ENCODE assay signal across 7 cellular contexts in genomic region chrX:134806707-134807038, GRCh38. TPM values are rescaled to one million over a fixed set of nuclear protein-coding genes. Genes with fewer than 3 reads are reported as not detected.
A peak's percentile ranks its signal among the peaks of the same experiment; 100 is the strongest.
DNase-seq lines count a peak whose midpoint lies in the region; ATAC-seq and TF ChIP-seq lines count a peak whose summit lies in the region.

No MANE protein-coding gene starts in this region.

- H3K27me3 ChIP-seq in iPS-20b (ENCODE audit: insufficient read depth, low read length) = no peaks in the 10 kb centered on the region
- peaks cover 0 to 4% of the 10 kb centered on the region in 2 donors for H3K27me3 ChIP-seq in stomach smooth muscle (ENCODE audit: control insufficient read depth in 1 of 2, insufficient read depth in 2 of 2, low read length in 2 of 2)

- no peak for DNase-seq in HFFc6
- DNase-seq in activated CD8-positive, alpha-beta memory T cell treated with anti-CD3 and anti-CD28 coated beads for 24 hours = no peak

- H3K36me3 Mint-ChIP-seq in HFFc6 (ENCODE audit: low read depth) = no peaks in the 10 kb centered on the region
- peaks cover 12% of the 10 kb centered on the region for H3K36me3 Mint-ChIP-seq in activated T-helper 17 cell treated with anti-CD3 and anti-CD28 coated beads, Interleukin-2, amount 50 U/mL, for 72 hours (ENCODE audit: low read depth)

- H3K9ac ChIP-seq in iPS-20b (ENCODE audit: low read depth, low read length) = peak overlapping the region; percentile 65; the same call in 1 of the 2 replicates
- H3K9ac ChIP-seq in stomach smooth muscle (ENCODE audit: low read length in 2 of 2) = peak overlapping the region; percentile 82 to 84

- no peak for ATAC-seq in activated T-helper 17 cell treated with anti-CD3 and anti-CD28 coated beads, Interleukin-2, amount 50 U/mL, for 72 hours (replicated peaks)
- no peak for ATAC-seq in GM21723 (IDR thresholded peaks at IDR 0.05; ENCODE audit: unreplicated experiment)
- ATAC-seq in HG03469 (IDR thresholded peaks at IDR 0.05; ENCODE audit: unreplicated experiment) = no peak

- peaks cover 17% of the 10 kb centered on the region; the same call in 1 of the 2 replicates for H3K4me1 ChIP-seq in iPS-20b (ENCODE audit: insufficient read depth, low read length)
- no peaks in the 10 kb centered on the region for H3K4me1 ChIP-seq in stomach smooth muscle (ENCODE audit: control insufficient read depth, insufficient read depth, low read length)

- H3K27me3 Mint-ChIP-seq in HFFc6 (ENCODE audit: insufficient read depth) = no peaks in the 10 kb centered on the region; the same call in 1 of the 2 replicates
- H3K27me3 Mint-ChIP-seq in activated T-helper 17 cell treated with anti-CD3 and anti-CD28 coated beads, Interleukin-2, amount 50 U/mL, for 72 hours = no peaks in the 10 kb centered on the region

- peaks cover 8% of the 10 kb centered on the region; the same call in 1 of the 2 replicates for H3K4me1 Mint-ChIP-seq in HFFc6 (ENCODE audit: low read depth)
- H3K4me1 Mint-ChIP-seq in activated T-helper 17 cell treated with anti-CD3 and anti-CD28 coated beads, Interleukin-2, amount 50 U/mL, for 72 hours = peaks cover 11% of the 10 kb centered on the region

- no peaks in the 10 kb centered on the region for H3K9me3 Mint-ChIP-seq in HFFc6
- H3K9me3 Mint-ChIP-seq in activated T-helper 17 cell treated with anti-CD3 and anti-CD28 coated beads, Interleukin-2, amount 50 U/mL, for 72 hours = no peaks in the 10 kb centered on the region

- H3K4me3 Mint-ChIP-seq in HFFc6 = peak overlapping the region; percentile 96
- peak overlapping the region; percentile 89 for H3K4me3 Mint-ChIP-seq in activated T-helper 17 cell treated with anti-CD3 and anti-CD28 coated beads, Interleukin-2, amount 50 U/mL, for 72 hours

- H3K36me3 ChIP-seq in iPS-20b (ENCODE audit: insufficient read depth, low read depth, low read length) (no peaks in the 10 kb centered on the region), stomach smooth muscle (ENCODE audit: control insufficient read depth in 2 of 2, insufficient read depth in 2 of 2, low read length in 2 of 2) (no peaks in the 10 kb centered on the region)

- H3K27ac Mint-ChIP-seq in HFFc6 = peak overlapping the region; percentile 93
- H3K27ac Mint-ChIP-seq in activated T-helper 17 cell treated with anti-CD3 and anti-CD28 coated beads, Interleukin-2, amount 50 U/mL, for 72 hours = peak overlapping the region; percentile 95

- H3K4me3 ChIP-seq in iPS-20b (ENCODE audit: low read length) (peak overlapping the region; percentile 82; the same call in 1 of the 2 replicates), stomach smooth muscle (ENCODE audit: low read length in 2 of 2) (peak overlapping the region; percentile 82)

- H3K27ac ChIP-seq in iPS-20b (ENCODE audit: low read length) (peak overlapping the region; percentile 47), stomach smooth muscle (ENCODE audit: low read length) (peak overlapping the region; percentile 69)

- TF ChIP-seq CTCF in HFFc6 (IDR thresholded peaks at IDR 0.05) = no peak

- H3K9me3 ChIP-seq in iPS-20b (ENCODE audit: insufficient read depth, low read depth, low read length) = no peaks in the 10 kb centered on the region
- H3K9me3 ChIP-seq in stomach smooth muscle (ENCODE audit: control insufficient read depth in 2 of 2, low read length in 2 of 2) = no peaks in the 10 kb centered on the region

RNA-seq across cellular contexts. Expression of gene PABIR2, which starts 9.7 kb away (rescaled TPM):
- total RNA-seq in HFFc6 (2021; fragmentation: NEBNext Ultra II Directional; extraction: Animal tissue kit (Norgen Biotek cat#: 25700)) = 10 to 100 TPM; 18.8 to 26.3 (median 24.8) TPM
- 10 to 100 TPM; 46.1 to 52.1 TPM for total RNA-seq in activated T-helper 17 cell treated with anti-CD3 and anti-CD28 coated beads, Interleukin-2, amount 50 U/mL, for 72 hours
